In genomic region chr19:42152285-42152684, GRCh38 we compare ENCODE assay signal across 21 cellular contexts. TPM values are rescaled to one million over a fixed set of nuclear protein-coding genes. Genes with fewer than 3 reads are reported as not detected.
DNase-seq lines count a peak whose midpoint lies in the region; ATAC-seq, FAIRE-seq and TF ChIP-seq lines count a peak whose summit lies in the region.
"Had no signal": no experiment of that assay in that cellular context is flagged by ENCODE, and none has a peak within 500 bp of the region (broad histone marks: within the 10 kb centered on the region; RNA-seq: fewer than 3 reads in every experiment).

No MANE protein-coding gene starts in this region.

- H3K27me3 Mint-ChIP-seq in nephron progenitor cell (ENCODE audit: low read depth, poor library complexity): peaks cover 44% of the 10 kb centered on the region
- H3K27me3 Mint-ChIP-seq in activated CD4-positive, alpha-beta T cell treated with anti-CD3 and anti-CD28 coated beads for 36 hours: peaks cover 2% of the 10 kb centered on the region
- H3K27me3 Mint-ChIP-seq: B cell had no signal

- H4K5ac ChIP-seq in H1 (ENCODE audit: insufficient read length, low read depth, low read length): no peak overlapping the region

- no peak overlapping the region; the same call in 1 of the 2 replicates for H2BK5ac ChIP-seq in H1 (ENCODE audit: low read depth, low read length)

- peaks cover 11% of the 10 kb centered on the region for H3K27me3 ChIP-seq in H7 (ENCODE audit: control insufficient read depth, insufficient read depth, low read length)
- peaks cover 0 to 9% (median 7%) of the 10 kb centered on the region in 4 experiments; a peak in 3 of 7 replicates for H3K27me3 ChIP-seq in H1 (replicated peaks in 1 of 4; ENCODE audit: control insufficient read depth in 3 of 4, extremely low read depth in 1 of 4, insufficient read depth in 3 of 4, low read length in 3 of 4)
- no peaks in the 10 kb centered on the region for H3K27me3 ChIP-seq in pancreas
- no peaks in the 10 kb centered on the region for H3K27me3 ChIP-seq in ovary

- H3K9me3 Mint-ChIP-seq in nephron progenitor cell: no peaks in the 10 kb centered on the region
- no peaks in the 10 kb centered on the region for H3K9me3 Mint-ChIP-seq in activated CD4-positive, alpha-beta T cell treated with anti-CD3 and anti-CD28 coated beads for 36 hours (ENCODE audit: low read depth)

- H3K36me3 ChIP-seq in H7 (replicated peaks; ENCODE audit: control insufficient read depth, insufficient read depth, low read length): no peaks in the 10 kb centered on the region
- no peaks in the 10 kb centered on the region for H3K36me3 ChIP-seq in H1 (ENCODE audit: control insufficient read depth in 2 of 4, insufficient read depth in 4 of 4, low read length in 3 of 4)
- H3K36me3 ChIP-seq in pancreas: no peaks in the 10 kb centered on the region
- no peaks in the 10 kb centered on the region for H3K36me3 ChIP-seq in ovary

- POLR2A ChIA-PET in H1 (lab: Charles Lee; ENCODE audit: partially characterized antibody): interaction anchor here (1.3 to 2.2 kb wide), 2 partner anchors 14 to 24 kb away, joined by 3 to 8 read pairs; no protein-coding TSS in a partner anchor
- POLR2A ChIA-PET in activated CD4-positive, alpha-beta T cell treated with anti-CD3 and anti-CD28 coated beads for 36 hours (lab: Charles Lee): no interaction called here

- H3K27ac ChIP-seq in H1 (ENCODE audit: low read depth, low read length): no peak overlapping the region
- H3K27ac ChIP-seq in pancreas: no peak overlapping the region
- H3K27ac ChIP-seq in ovary: no peak overlapping the region

- DNase-seq in H7 (peak; percentile 61), H1 (ENCODE audit: low read depth in 1 of 2, low spot score in 2 of 2) (no peak), nephron progenitor cell (no peak), pancreas (peak in 2 of 6 donors; percentile 40 to 52), ovary (no peak), RPMI8226 (no peak)
- no peak for DNase-seq in activated CD4-positive, alpha-beta T cell treated with anti-CD3 and anti-CD28 coated beads for 36 hours
- DNase-seq: C1 segment of cervical spinal cord; CD4-positive, alpha-beta memory T cell; DMS153; DMS79 treated with DMSO at 0.1 percent for 48 hours; EL had no signal

- H3K18ac ChIP-seq in H1 (ENCODE audit: extremely low read depth, low read length): peak overlapping the region; percentile 48; the same call in 1 of the 2 replicates

- H2AFZ ChIP-seq in H1 (ENCODE audit: low read length): no peak overlapping the region

- FAIRE-seq in H1 (lab: Jason Lieb, UNC) (no peak), pancreas (lab: Jason Lieb, UNC) (no peak)
- FAIRE-seq: A204.1, D721Med, G401.6, GM12892, GM19239, HepG2, HTR-8/SVneo had no signal

- no peak overlapping the region for H2AK5ac ChIP-seq in H1 (ENCODE audit: low read depth, low read length)

- TF ChIP-seq CTCF in H1 (IDR thresholded peaks at IDR 0.05; ENCODE audit: control extremely low read depth in 1 of 3, insufficient read depth in 1 of 3, low read depth in 1 of 3, low read length in 3 of 3) (no peak), nephron progenitor cell (IDR thresholded peaks at IDR 0.05) (no peak), pancreas (IDR thresholded peaks at IDR 0.05) (no peak), ovary (IDR thresholded peaks at IDR 0.05) (no peak)

- H3K23ac ChIP-seq in H1 (ENCODE audit: insufficient read length): no peak overlapping the region

- H4K91ac ChIP-seq in H1 (replicated peaks; ENCODE audit: insufficient read length, low read length): no peak overlapping the region

- no peak overlapping the region for H4K8ac ChIP-seq in H1 (ENCODE audit: extremely low read depth, insufficient read depth, low read length)

- H3K56ac ChIP-seq in H1 (replicated peaks; ENCODE audit: insufficient read length, low read depth, low read length): no peak overlapping the region

- TF ChIP-seq POLR2A in H1 (IDR thresholded peaks at IDR 0.05; ENCODE audit: control extremely low read depth in 1 of 2, low read depth in 2 of 2, low read length in 2 of 2) (no peak), ovary (IDR thresholded peaks at IDR 0.05) (no peak)

- H3K23me2 ChIP-seq in H1 (ENCODE audit: low read depth, low read length): no peaks in the 10 kb centered on the region; the same call in 1 of the 2 replicates

- H2BK12ac ChIP-seq in H1 (ENCODE audit: low read depth, low read length): peak overlapping the region; percentile 27; the same call in 1 of the 2 replicates

- H2BK20ac ChIP-seq in H1 (ENCODE audit: low read length): no peak overlapping the region

- H3K4me1 ChIP-seq in H1 (replicated peaks in 1 of 4; ENCODE audit: control insufficient read depth in 3 of 4, insufficient read depth in 4 of 4, low read length in 3 of 4) (peaks cover 0 to 39% (median 23%) of the 10 kb centered on the region in 4 experiments; a peak in 6 of 7 replicates), pancreas (peaks cover 11 to 22% (median 12%) of the 10 kb centered on the region in 3 donors), ovary (ENCODE audit: insufficient read depth) (no peaks in the 10 kb centered on the region)

- H3K14ac ChIP-seq in H1 (ENCODE audit: insufficient read length): no peak overlapping the region

- no peak for TF ChIP-seq RAD21 in H1 (IDR thresholded peaks at IDR 0.05 in 1 of 2, conservative IDR thresholded peaks at IDR 0.05 in 1 of 2; ENCODE audit: low read depth in 2 of 2, low read length in 2 of 2)

- no peaks in the 10 kb centered on the region for H3K79me2 ChIP-seq in H1 (ENCODE audit: control insufficient read depth in 1 of 2, insufficient read depth in 2 of 2, low read length in 2 of 2)

- peak in 3 of 4 donors; percentile 34 to 43 (median 36) for ATAC-seq in pancreas
- no peak for ATAC-seq in activated CD4-positive, alpha-beta T cell treated with anti-CD3 and anti-CD28 coated beads for 36 hours
- ATAC-seq: HCT116 had no signal

- TF ChIP-seq EP300 in H1 (IDR thresholded peaks at IDR 0.05; ENCODE audit: borderline replicate concordance in 1 of 2, low read depth in 2 of 2, low read length in 2 of 2) (no peak), ovary (IDR thresholded peaks at IDR 0.05) (no peak)

- peaks cover 76% of the 10 kb centered on the region for H3K4me1 Mint-ChIP-seq in nephron progenitor cell
- H3K4me1 Mint-ChIP-seq in activated CD4-positive, alpha-beta T cell treated with anti-CD3 and anti-CD28 coated beads for 36 hours: peaks cover 37% of the 10 kb centered on the region

- no peak overlapping the region for H3K4me3 ChIP-seq in H7 (ENCODE audit: insufficient read depth, low read depth, low read length)
- H3K4me3 ChIP-seq in H1 (ENCODE audit: extremely low read depth in 1 of 4, insufficient read depth in 2 of 4, low read depth in 3 of 4, low read length in 4 of 4): no peak overlapping the region
- H3K4me3 ChIP-seq in pancreas: no peak overlapping the region
- no peak overlapping the region for H3K4me3 ChIP-seq in ovary

- H3K4me3 Mint-ChIP-seq in nephron progenitor cell: peak overlapping the region; percentile 34
- no peak overlapping the region for H3K4me3 Mint-ChIP-seq in activated CD4-positive, alpha-beta T cell treated with anti-CD3 and anti-CD28 coated beads for 36 hours
- H3K4me3 Mint-ChIP-seq: B cell; CD4-positive, alpha-beta memory T cell had no signal

- WGBS in H1 (ENCODE audit: extremely low coverage in 1 of 2, insufficient coverage in 1 of 2, insufficient read length in 1 of 2, insufficient replicate concordance in 2 of 2, low coverage in 1 of 2, low lambda C conversion rate in 2 of 2, missing lambda C conversion rate in 1 of 2), 2 experiments: 81% methylated on average over 8 of the region's 11 CpGs; no CpG with 5 or more reads in 1 of the 2 experiments
- 20 to 24% methylated on average over 7 to 11 of the region's 11 CpGs for WGBS in pancreas, 2 donors
- 37 to 43% (median 42%) methylated on average over 11 of the region's 11 CpGs for WGBS in ovary, 3 donors

- H3K36me3 Mint-ChIP-seq in nephron progenitor cell (ENCODE audit: low read depth): no peaks in the 10 kb centered on the region
- H3K36me3 Mint-ChIP-seq in activated CD4-positive, alpha-beta T cell treated with anti-CD3 and anti-CD28 coated beads for 36 hours (ENCODE audit: low read depth): no peaks in the 10 kb centered on the region

- no peaks in the 10 kb centered on the region for H4K20me1 ChIP-seq in H1 (replicated peaks in 1 of 2; ENCODE audit: control insufficient read depth in 1 of 2, insufficient read depth in 2 of 2, low read length in 2 of 2)

- H3K4me2 ChIP-seq in H1 (ENCODE audit: insufficient read depth in 1 of 2, low read depth in 2 of 2, low read length in 2 of 2): no peak overlapping the region

- no peak overlapping the region for H2BK120ac ChIP-seq in H1 (replicated peaks; ENCODE audit: low read depth, low read length)

- H2BK15ac ChIP-seq in H1 (ENCODE audit: low read length): 0 out of 2 replicates have a peak overlapping the region, but pooled peaks have one; percentile 12

- intact Hi-C loops in pancreas (cut with DNase I) (no loop called here), ovary (cut with DNase I) (no loop called here)
- intact Hi-C loops in activated CD4-positive, alpha-beta T cell treated with anti-CD3 and anti-CD28 coated beads for 36 hours (cut with DNase I, micrococcal nuclease): no loop called here

- H3K27ac Mint-ChIP-seq in nephron progenitor cell: no peak overlapping the region
- H3K27ac Mint-ChIP-seq in activated CD4-positive, alpha-beta T cell treated with anti-CD3 and anti-CD28 coated beads for 36 hours: no peak overlapping the region
- H3K27ac Mint-ChIP-seq: B cell had no signal

- H3K9me3 ChIP-seq in H1 (ENCODE audit: insufficient read depth in 2 of 2, low read depth in 1 of 2, low read length in 1 of 2): no peaks in the 10 kb centered on the region
- H3K9me3 ChIP-seq in pancreas: no peaks in the 10 kb centered on the region
- no peaks in the 10 kb centered on the region for H3K9me3 ChIP-seq in ovary

- CTCF ChIA-PET in H1 (lab: Charles Lee; ENCODE audit: partially characterized antibody): interaction anchor here (0.9 to 2.0 kb wide), 9 partner anchors 12 to 44 kb away, joined by 3 to 6 read pairs (median 4); partner anchors contain the start of gene POU2F2
- CTCF ChIA-PET in activated CD4-positive, alpha-beta T cell treated with anti-CD3 and anti-CD28 coated beads for 36 hours (lab: Charles Lee): interaction anchor here (0.5 kb wide), 1 partner anchor 116 kb away, joined by 3 read pairs; no protein-coding TSS in a partner anchor

- no peaks in the 10 kb centered on the region for H3K79me1 ChIP-seq in H1 (ENCODE audit: low read depth, low read length)

- H3K4ac ChIP-seq in H1 (replicated peaks; ENCODE audit: insufficient read length, low read depth, low read length): no peak overlapping the region

- no peak overlapping the region for H3K9ac ChIP-seq in H1 (replicated peaks in 1 of 4; ENCODE audit: extremely low read depth in 1 of 4, low read depth in 3 of 4, low read length in 3 of 4)

RNA-seq across cellular contexts. Expression of gene POU2F2, which starts 20.0 kb away (rescaled TPM):
- 0.90 and 2.4 TPM in 2 replicates for total RNA-seq in H7 (2014; rRNA removed; shearing (Covaris generic))
- total RNA-seq in H1 (2021; fragmentation: NEBNext Ultra II Directional; extraction: Animal tissue kit (Norgen Biotek cat#: 25700)): 6.1 and 7.2 TPM in 2 replicates
- 5.0 and 7.3 TPM in 2 replicates for polyA plus RNA-seq in H1 (2011; rRNA removed)
- polyA plus RNA-seq in H1 (2011; cell fraction: cytosol; rRNA removed): 4.2 TPM
- polyA plus RNA-seq in H1 (2011; cell fraction: nucleus; rRNA removed): 22.7 TPM
- 6.2 to 8.0 TPM (median 7.3 TPM) in 4 replicates for polyA plus RNA-seq in H1 (2012, experiment 1 of 2)
- polyA plus RNA-seq in H1 (2012, experiment 2 of 2): 2.7 TPM
- polyA plus RNA-seq in H1 (2013, experiment 1 of 2): 14.6 TPM
- 10.8 TPM for polyA plus RNA-seq in H1 (2013, experiment 2 of 2)
- 1.3 and 2.0 TPM in 2 replicates for polyA minus RNA-seq in H1 (2011; rRNA and poly(A)+ RNA removed)
- 1.3 TPM for polyA minus RNA-seq in H1 (2011; cell fraction: cytosol; rRNA and poly(A)+ RNA removed)
- polyA minus RNA-seq in H1 (2011; cell fraction: nucleus; rRNA and poly(A)+ RNA removed): 5.9 TPM
- 1 to 10 TPM in 3 of 6 donors, under 1 TPM in 3; 0.56 to 5.6 (median 1.00) TPM for total RNA-seq in pancreas
- 1 to 10 TPM; 1.7 to 1.9 TPM for polyA plus RNA-seq in pancreas
- 1 to 10 TPM in 4 of 7 donors, under 1 TPM in 2, not detected in 1; 0.72 to 4.3 (median 1.4) TPM for total RNA-seq in ovary
- polyA plus RNA-seq in ovary: 1 to 10 TPM in 1 of 2 donors, under 1 TPM in 1; 0.52 to 1.2 TPM
- total RNA-seq in activated CD4-positive, alpha-beta T cell treated with anti-CD3 and anti-CD28 coated beads for 36 hours: 10 to 100 TPM; 43.6 to 62.8 TPM
